In the genomic region with DNA sequence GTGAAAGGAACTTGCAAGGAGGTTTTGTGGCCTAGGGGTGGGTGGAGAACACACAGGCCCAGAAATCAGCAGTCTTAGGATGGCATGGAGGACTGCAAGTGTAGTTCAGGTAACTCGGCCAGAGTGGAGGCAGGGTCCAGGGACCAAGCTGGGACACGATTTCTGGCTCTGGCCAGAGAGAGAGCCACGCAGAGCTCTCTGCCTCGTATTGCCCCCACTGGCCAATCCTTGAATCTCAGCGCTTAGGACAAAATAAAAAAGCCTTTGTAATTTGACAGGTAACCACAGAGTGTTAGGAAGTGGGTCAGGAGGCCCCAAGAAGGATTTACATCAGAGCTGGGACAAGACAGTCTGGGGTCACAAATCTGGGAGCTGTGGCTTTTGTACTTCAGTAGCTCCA, we compare ENCODE assay signal across 10 cellular contexts. TPM values are rescaled to one million over a fixed set of nuclear protein-coding genes. Genes with fewer than 3 reads are reported as not detected.
DNase-seq lines count a peak whose midpoint lies in the region; ATAC-seq, FAIRE-seq and TF ChIP-seq lines count a peak whose summit lies in the region.
"Had no signal": no experiment of that assay in that cellular context is flagged by ENCODE, and none has a peak within 500 bp of the region (broad histone marks: within the 10 kb centered on the region; RNA-seq: fewer than 3 reads in every experiment).

No MANE protein-coding gene starts in this region.

- H3K4me3 ChIP-seq in AG10803 (ENCODE audit: low read length) (no peak overlapping the region), H7 (ENCODE audit: insufficient read depth, low read depth, low read length) (no peak overlapping the region), kidney (ENCODE audit: low read length in 2 of 2) (no peak overlapping the region)

- peaks cover 0 to 7% of the 10 kb centered on the region in 2 donors for H3K36me3 Mint-ChIP-seq in activated naive CD4-positive, alpha-beta T cell treated with anti-CD3 and anti-CD28 coated beads, Interleukin-2, amount 50 U/mL, for 72 hours

- no peaks in the 10 kb centered on the region for H3K9me3 ChIP-seq in kidney (ENCODE audit: control insufficient read depth in 1 of 2, low read length in 2 of 2)

- peak overlapping the region; percentile 37 to 87 for H3K27ac Mint-ChIP-seq in activated naive CD4-positive, alpha-beta T cell treated with anti-CD3 and anti-CD28 coated beads, Interleukin-2, amount 50 U/mL, for 72 hours

- no peak overlapping the region for H3K27ac ChIP-seq in kidney (ENCODE audit: low read depth in 2 of 2, low read length in 2 of 2)

- peak; percentile 4 to 17 for ATAC-seq in activated naive CD4-positive, alpha-beta T cell treated with anti-CD3 and anti-CD28 coated beads, Interleukin-2, amount 50 U/mL, for 72 hours
- ATAC-seq in GM19467 (IDR thresholded peaks at IDR 0.05; ENCODE audit: unreplicated experiment), result no peak

- no peaks in the 10 kb centered on the region for H3K9me3 Mint-ChIP-seq in activated naive CD4-positive, alpha-beta T cell treated with anti-CD3 and anti-CD28 coated beads, Interleukin-2, amount 50 U/mL, for 72 hours

- DNase-seq in AG10803 (ENCODE audit: low read depth), result no peak
- peak; percentile 35 for DNase-seq in H7
- DNase-seq in activated naive CD4-positive, alpha-beta T cell treated with anti-CD3 and anti-CD28 coated beads, Interleukin-2, amount 50 U/mL, for 72 hours (ENCODE audit: low spot score in 2 of 2), result no peak
- DNase-seq in kidney, result no peak
- no peak for DNase-seq in DMS153 (lab: John Stamatoyannopoulos, UW)
- DNase-seq in NCI-H1048 (lab: John Stamatoyannopoulos, UW), result no peak
- no peak for DNase-seq in NOMO-1 treated with dmso at 0.1 percent for 144 hours (lab: John Stamatoyannopoulos, UW; ENCODE audit: unreplicated experiment)
- DNase-seq: cerebellar nuclear complex had no signal

- H3K27me3 ChIP-seq in H7 (ENCODE audit: control insufficient read depth, insufficient read depth, low read length), result no peaks in the 10 kb centered on the region

- FAIRE-seq in kidney (lab: Jason Lieb, UNC), result no peak
- FAIRE-seq: GM18507 had no signal

- H3K9ac ChIP-seq in kidney (ENCODE audit: low read length in 2 of 2), result no peak overlapping the region

- H3K4me1 ChIP-seq in kidney (ENCODE audit: control insufficient read depth in 1 of 2, insufficient read depth in 1 of 2, low read depth in 1 of 2, low read length in 2 of 2), result peaks cover 15 to 18% of the 10 kb centered on the region in 2 donors

- intact Hi-C loops in kidney (cut with DNase I), result no loop called here

- peak; percentile 20; the same call in 1 of the 2 replicates for TF ChIP-seq CTCF in AG10803 (conservative IDR thresholded peaks at IDR 0.05; ENCODE audit: low read length)
- TF ChIP-seq CTCF in kidney (IDR thresholded peaks at IDR 0.05; ENCODE audit: borderline replicate concordance, extremely low read depth, insufficient read depth), result peak; percentile 27

- H3K36me3 ChIP-seq in H7 (replicated peaks; ENCODE audit: control insufficient read depth, insufficient read depth, low read length) (no peaks in the 10 kb centered on the region), kidney (ENCODE audit: control insufficient read depth in 1 of 2, insufficient read depth in 2 of 2, low read length in 2 of 2) (no peaks in the 10 kb centered on the region)

RNA-seq across cellular contexts. Expression of gene MAP3K1, which starts 11.7 kb away (rescaled TPM):
- total RNA-seq in H7 (2014; rRNA removed; shearing (Covaris generic)), result 18.9 and 21.2 TPM in 2 replicates
- 10 to 100 TPM; 17.6 to 21.3 TPM for total RNA-seq in activated naive CD4-positive, alpha-beta T cell treated with anti-CD3 and anti-CD28 coated beads, Interleukin-2, amount 50 U/mL, for 72 hours
- total RNA-seq in kidney, result 64.0 TPM
- polyA plus RNA-seq in kidney (ENCODE audit: insufficient read depth, low read depth, low replicate concordance), result 8.1 TPM
